Comparison of ENCODE assay signal across 18 cellular contexts in genomic region chr16:4178468-4179010, GRCh38.
"Had no signal": no experiment of that assay in that cellular context is flagged by ENCODE, and none has a peak within 500 bp of the region (broad histone marks: within the 10 kb centered on the region; RNA-seq: fewer than 3 reads in every experiment).

No MANE protein-coding gene starts in this region.

- FAIRE-seq: RCC 7860 had no signal

- H3K4me3 ChIP-seq: adrenal gland had no signal

- H3K36me3 ChIP-seq: adrenal gland had no signal

- H3K4me1 ChIP-seq: adrenal gland had no signal

- H3K9me3 ChIP-seq: adrenal gland had no signal

- H3K27me3 ChIP-seq: adrenal gland had no signal

- H3K27ac ChIP-seq: adrenal gland had no signal

- ATAC-seq: activated CD8-positive, alpha-beta T cell treated with anti-CD3 and anti-CD28 coated beads, Interleukin-2, amount 10 ng/mL, durations not matched to agents 7 days and 5 days; WTC11 had no signal

- DNase-seq: activated CD4-positive, alpha-beta T cell treated with anti-CD3 and anti-CD28 coated beads for 48 hours; activated CD4-positive, alpha-beta T cell treated with anti-CD3 and anti-CD28 coated beads, Interleukin-2, amount 50 U/mL, for 4 hours; activated CD4-positive, CD25-positive, alpha-beta regulatory T cell treated with anti-CD3 and anti-CD28 coated beads, Interleukin-2, amount 50 U/mL, for 72 hours; activated CD8-positive, alpha-beta memory T cell treated with anti-CD3 and anti-CD28 coated beads, Interleukin-2, amount 50 U/mL, for 48 hours; activated CD8-positive, alpha-beta T cell treated with anti-CD3 and anti-CD28 coated beads, Interleukin-2, amount 10 ng/mL, durations not matched to agents 7 days and 5 days; activated naive CD4-positive, alpha-beta T cell treated with anti-CD3 and anti-CD28 coated beads, Interleukin-2, amount 50 U/mL, for 16 hours; activated naive CD8-positive, alpha-beta T cell treated with anti-CD3 and anti-CD28 coated beads, Interleukin-2, amount 10 ng/mL, durations not matched to agents 7 days and 5 days; activated T-cell treated with anti-CD3 and anti-CD28 coated beads, Interleukin-2, amount 50 U/mL, for 1 hour; Kasumi-1; KBM-7; NCI-H1048; NCI-H1694 treated with DMSO at 0.1 percent for 48 hours; NCI-H2081; NCI-H524; SHP77 treated with DMSO at 0.1 percent for 48 hours had no signal
